8 cellular contexts compared by ENCODE assay signal in genomic region chr18:24600076-24600654, GRCh38.
DNase-seq lines count a peak whose midpoint lies in the region; ATAC-seq and TF ChIP-seq lines count a peak whose summit lies in the region.

No MANE protein-coding gene starts in this region.

- no peak overlapping the region for H3K4me3 Mint-ChIP-seq in type B pancreatic cell

- H3K4me1 Mint-ChIP-seq in type B pancreatic cell (ENCODE audit: unreplicated experiment) = peaks cover 12% of the 10 kb centered on the region

- no peaks in the 10 kb centered on the region for H3K9me3 ChIP-seq in ascending aorta

- H3K36me3 Mint-ChIP-seq in type B pancreatic cell = no peaks in the 10 kb centered on the region

- no peaks in the 10 kb centered on the region for H3K4me1 ChIP-seq in ascending aorta

- intact Hi-C loops in ascending aorta (cut with DNase I) = loop anchor here (2.0 to 5.0 kb wide), 2 partner anchors 127 to 1297 kb away; no protein-coding TSS in a partner anchor

- TF ChIP-seq CTCF in GM12875 (IDR thresholded peaks at IDR 0.05; ENCODE audit: borderline replicate concordance, insufficient read depth, low read depth, low read length) (peak; percentile 23; the same call in 1 of the 2 replicates), ascending aorta (IDR thresholded peaks at IDR 0.05) (peak; percentile 12 to 53 (median 38)), type B pancreatic cell (conservative IDR thresholded peaks at IDR 0.05) (peak; percentile 85)

- DNase-seq in AG08396 (ENCODE audit: low spot score) = peak; percentile 50
- peak; percentile 57 for DNase-seq in NCI-H2107 (lab: John Stamatoyannopoulos, UW)
- no peak for DNase-seq in ascending aorta (ENCODE audit: low spot score in 2 of 2)
- peak; percentile 45 for DNase-seq in iris pigment epithelial cell (ENCODE audit: low read depth)
- DNase-seq in type B pancreatic cell (ENCODE audit: extremely low spot score, unreplicated experiment) = no peak

- TF ChIP-seq POLR2A in GM18505 (IDR thresholded peaks at IDR 0.05; ENCODE audit: borderline replicate concordance, extremely low read depth, insufficient read depth, insufficient read length) = no peak

- H3K27me3 Mint-ChIP-seq in type B pancreatic cell = peaks cover 14% of the 10 kb centered on the region

- no peaks in the 10 kb centered on the region for H3K36me3 ChIP-seq in ascending aorta

- H3K27ac Mint-ChIP-seq in type B pancreatic cell = no peak overlapping the region

- no peak overlapping the region for H3K4me3 ChIP-seq in GM12875 (ENCODE audit: low read depth, low read length)
- no peak overlapping the region for H3K4me3 ChIP-seq in ascending aorta

- no peaks in the 10 kb centered on the region for H3K9me3 Mint-ChIP-seq in type B pancreatic cell

- no peaks in the 10 kb centered on the region for H3K27me3 ChIP-seq in ascending aorta

- ATAC-seq in GM18505 (IDR thresholded peaks at IDR 0.05; ENCODE audit: unreplicated experiment) (no peak), GM18909 (IDR thresholded peaks at IDR 0.05; ENCODE audit: poor library complexity, unreplicated experiment) (no peak)

- no peak overlapping the region for H3K27ac ChIP-seq in ascending aorta

Comparison
In these comparisons a context has a peak if more than half of its experiments do, and no peak if none do; other contexts are left out.
1. DNase-seq: peak in AG08396 (single experiment), NCI-H2107 (single experiment) and iris pigment epithelial cell (single experiment); none in ascending aorta (0 of 2) and type B pancreatic cell (single experiment).
2. CTCF ChIP-seq: peak in every context shown above with its lines; median percentile 85 in type B pancreatic cell; 38 in ascending aorta; 23 in GM12875.